Comparison of ENCODE assay signal across 8 cellular contexts in genomic region chr16:30748634-30749445, GRCh38. TPM values are rescaled to one million over a fixed set of nuclear protein-coding genes. Genes with fewer than 3 reads are reported as not detected.
A peak's percentile ranks its signal among the peaks of the same experiment; 100 is the strongest.
DNase-seq lines count a peak whose midpoint lies in the region; ATAC-seq lines count a peak whose summit lies in the region.

No MANE protein-coding gene starts in this region.

- POLR2A ChIA-PET in activated CD4-positive, alpha-beta T cell treated with anti-CD3 and anti-CD28 coated beads, Interleukin-2, amount 10 ng/mL, durations not matched to agents 7 days and 5 days (lab: Charles Lee): interaction anchor here (0.6 to 1.2 kb wide), 3 partner anchors 21 to 57 kb away, joined by 3 to 6 read pairs (median 3); no protein-coding TSS in a partner anchor

- CTCF ChIA-PET in activated CD4-positive, alpha-beta T cell treated with anti-CD3 and anti-CD28 coated beads, Interleukin-2, amount 10 ng/mL, durations not matched to agents 7 days and 5 days (lab: Charles Lee): interaction anchor here (0.9 to 1.6 kb wide), 11 partner anchors 11 to 66 kb away, joined by 3 to 11 read pairs (median 4); no protein-coding TSS in a partner anchor

- peak; percentile 12 for ATAC-seq in HG03196 (IDR thresholded peaks at IDR 0.05; ENCODE audit: unreplicated experiment)
- peak; percentile 61 to 67 for ATAC-seq in natural killer cell treated with Interleukin-12 subunit alpha and Interleukin-12 subunit beta and Interleukin-15 and Interleukin-18, amount 100 ng/mL, for 72 hours

- peak overlapping the region; percentile 90 for H3K4me3 Mint-ChIP-seq in activated CD4-positive, alpha-beta T cell treated with anti-CD3 and anti-CD28 coated beads, Interleukin-2, amount 10 ng/mL, durations not matched to agents 7 days and 5 days
- peak overlapping the region; percentile 93 for H3K4me3 Mint-ChIP-seq in natural killer cell treated with Interleukin-12 subunit alpha and Interleukin-12 subunit beta and Interleukin-15 and Interleukin-18, amount 100 ng/mL, for 72 hours

- DNase-seq in activated T-cell treated with anti-CD3 and anti-CD28 coated beads for 48 hours (ENCODE audit: low read depth): peak; percentile 18
- no peak for DNase-seq in activated T-cell treated with anti-CD3 and anti-CD28 coated beads for 4 hours
- peak; percentile 29 for DNase-seq in activated CD4-positive, alpha-beta T cell treated with anti-CD3 and anti-CD28 coated beads, Interleukin-2, amount 10 ng/mL, durations not matched to agents 7 days and 5 days
- DNase-seq in fibroblast of gingiva (ENCODE audit: low read depth): peak; percentile 29
- DNase-seq in natural killer cell treated with Interleukin-12 subunit alpha and Interleukin-12 subunit beta and Interleukin-15 and Interleukin-18, amount 100 ng/mL, for 72 hours (ENCODE audit: low spot score): peak; percentile 74
- DNase-seq in dedifferentiated amniotic fluid mesenchymal stem cell (ENCODE audit: extremely low spot score): no peak
- DNase-seq in NCI-H1930 (lab: John Stamatoyannopoulos, UW): no peak

- no peaks in the 10 kb centered on the region for H3K27me3 Mint-ChIP-seq in activated CD4-positive, alpha-beta T cell treated with anti-CD3 and anti-CD28 coated beads, Interleukin-2, amount 10 ng/mL, durations not matched to agents 7 days and 5 days
- no peaks in the 10 kb centered on the region for H3K27me3 Mint-ChIP-seq in natural killer cell treated with Interleukin-12 subunit alpha and Interleukin-12 subunit beta and Interleukin-15 and Interleukin-18, amount 100 ng/mL, for 72 hours

- H3K9me3 Mint-ChIP-seq in activated CD4-positive, alpha-beta T cell treated with anti-CD3 and anti-CD28 coated beads, Interleukin-2, amount 10 ng/mL, durations not matched to agents 7 days and 5 days: no peaks in the 10 kb centered on the region
- H3K9me3 Mint-ChIP-seq in natural killer cell treated with Interleukin-12 subunit alpha and Interleukin-12 subunit beta and Interleukin-15 and Interleukin-18, amount 100 ng/mL, for 72 hours: no peaks in the 10 kb centered on the region

- peaks cover 17% of the 10 kb centered on the region for H3K36me3 Mint-ChIP-seq in activated CD4-positive, alpha-beta T cell treated with anti-CD3 and anti-CD28 coated beads, Interleukin-2, amount 10 ng/mL, durations not matched to agents 7 days and 5 days (ENCODE audit: low read depth)
- H3K36me3 Mint-ChIP-seq in natural killer cell treated with Interleukin-12 subunit alpha and Interleukin-12 subunit beta and Interleukin-15 and Interleukin-18, amount 100 ng/mL, for 72 hours: peaks cover 10% of the 10 kb centered on the region

- peaks cover 31% of the 10 kb centered on the region for H3K4me1 Mint-ChIP-seq in activated CD4-positive, alpha-beta T cell treated with anti-CD3 and anti-CD28 coated beads, Interleukin-2, amount 10 ng/mL, durations not matched to agents 7 days and 5 days
- H3K4me1 Mint-ChIP-seq in natural killer cell treated with Interleukin-12 subunit alpha and Interleukin-12 subunit beta and Interleukin-15 and Interleukin-18, amount 100 ng/mL, for 72 hours (ENCODE audit: low read depth in 2 of 2): peaks cover 34 to 37% of the 10 kb centered on the region in 2 donors

- H3K27ac Mint-ChIP-seq in activated CD4-positive, alpha-beta T cell treated with anti-CD3 and anti-CD28 coated beads, Interleukin-2, amount 10 ng/mL, durations not matched to agents 7 days and 5 days: peak overlapping the region; percentile 86
- H3K27ac Mint-ChIP-seq in natural killer cell treated with Interleukin-12 subunit alpha and Interleukin-12 subunit beta and Interleukin-15 and Interleukin-18, amount 100 ng/mL, for 72 hours: peak overlapping the region; percentile 86 to 91

RNA-seq across cellular contexts. Expression of gene PHKG2, which starts 0.6 kb away (rescaled TPM):
- total RNA-seq in activated CD4-positive, alpha-beta T cell treated with anti-CD3 and anti-CD28 coated beads, Interleukin-2, amount 10 ng/mL, durations not matched to agents 7 days and 5 days: 10 to 100 TPM; 41.1 to 43.4 TPM
- total RNA-seq in natural killer cell treated with Interleukin-12 subunit alpha and Interleukin-12 subunit beta and Interleukin-15 and Interleukin-18, amount 100 ng/mL, for 72 hours: 10 to 100 TPM; 50.2 to 63.8 TPM

RNA-seq across cellular contexts. Expression of gene CFAP119, which starts 13.0 kb away (rescaled TPM):
- total RNA-seq in activated CD4-positive, alpha-beta T cell treated with anti-CD3 and anti-CD28 coated beads, Interleukin-2, amount 10 ng/mL, durations not matched to agents 7 days and 5 days: 1 to 10 TPM; 2.2 to 3.0 TPM
- 10 to 100 TPM in 1 of 2 donors, 1 to 10 TPM in 1; 3.4 to 17.0 TPM for total RNA-seq in natural killer cell treated with Interleukin-12 subunit alpha and Interleukin-12 subunit beta and Interleukin-15 and Interleukin-18, amount 100 ng/mL, for 72 hours

RNA-seq across cellular contexts. Expression of gene RNF40, which starts 13.3 kb away (rescaled TPM):
- total RNA-seq in activated CD4-positive, alpha-beta T cell treated with anti-CD3 and anti-CD28 coated beads, Interleukin-2, amount 10 ng/mL, durations not matched to agents 7 days and 5 days: 100 to 1,000 TPM in 1 of 2 experiments, 10 to 100 TPM in 1; 81.9 to 101 TPM
- 100 to 1,000 TPM; 120 to 161 TPM for total RNA-seq in natural killer cell treated with Interleukin-12 subunit alpha and Interleukin-12 subunit beta and Interleukin-15 and Interleukin-18, amount 100 ng/mL, for 72 hours

RNA-seq across cellular contexts. Expression of gene ZNF629, which starts 38.2 kb away (rescaled TPM):
- total RNA-seq in activated CD4-positive, alpha-beta T cell treated with anti-CD3 and anti-CD28 coated beads, Interleukin-2, amount 10 ng/mL, durations not matched to agents 7 days and 5 days: 1 to 10 TPM; 1.4 TPM
- total RNA-seq in natural killer cell treated with Interleukin-12 subunit alpha and Interleukin-12 subunit beta and Interleukin-15 and Interleukin-18, amount 100 ng/mL, for 72 hours: 1 to 10 TPM in 1 of 2 donors, under 1 TPM in 1; 0.98 to 3.8 TPM

RNA-seq across cellular contexts. Expression of gene SRCAP, which starts 49.9 kb away (rescaled TPM):
- 10 to 100 TPM; 81.7 to 86.1 TPM for total RNA-seq in activated CD4-positive, alpha-beta T cell treated with anti-CD3 and anti-CD28 coated beads, Interleukin-2, amount 10 ng/mL, durations not matched to agents 7 days and 5 days
- 100 to 1,000 TPM in 1 of 2 donors, 10 to 100 TPM in 1; 90.8 to 121 TPM for total RNA-seq in natural killer cell treated with Interleukin-12 subunit alpha and Interleukin-12 subunit beta and Interleukin-15 and Interleukin-18, amount 100 ng/mL, for 72 hours

Comparison
In these comparisons a context has a peak if more than half of its experiments do, and no peak if none do; other contexts are left out.
1. DNase-seq: peak in activated T-cell treated with anti-CD3 and anti-CD28 coated beads for 48 hours (single experiment), activated CD4-positive, alpha-beta T cell treated with anti-CD3 and anti-CD28 coated beads, Interleukin-2, amount 10 ng/mL, durations not matched to agents 7 days and 5 days (single experiment), fibroblast of gingiva (single experiment) and natural killer cell treated with Interleukin-12 subunit alpha and Interleukin-12 subunit beta and Interleukin-15 and Interleukin-18, amount 100 ng/mL, for 72 hours (single experiment); none in activated T-cell treated with anti-CD3 and anti-CD28 coated beads for 4 hours (single experiment), dedifferentiated amniotic fluid mesenchymal stem cell (single experiment) and NCI-H1930 (0 of 2).